ENCODE assay signal across 8 cellular contexts in the genomic region with DNA sequence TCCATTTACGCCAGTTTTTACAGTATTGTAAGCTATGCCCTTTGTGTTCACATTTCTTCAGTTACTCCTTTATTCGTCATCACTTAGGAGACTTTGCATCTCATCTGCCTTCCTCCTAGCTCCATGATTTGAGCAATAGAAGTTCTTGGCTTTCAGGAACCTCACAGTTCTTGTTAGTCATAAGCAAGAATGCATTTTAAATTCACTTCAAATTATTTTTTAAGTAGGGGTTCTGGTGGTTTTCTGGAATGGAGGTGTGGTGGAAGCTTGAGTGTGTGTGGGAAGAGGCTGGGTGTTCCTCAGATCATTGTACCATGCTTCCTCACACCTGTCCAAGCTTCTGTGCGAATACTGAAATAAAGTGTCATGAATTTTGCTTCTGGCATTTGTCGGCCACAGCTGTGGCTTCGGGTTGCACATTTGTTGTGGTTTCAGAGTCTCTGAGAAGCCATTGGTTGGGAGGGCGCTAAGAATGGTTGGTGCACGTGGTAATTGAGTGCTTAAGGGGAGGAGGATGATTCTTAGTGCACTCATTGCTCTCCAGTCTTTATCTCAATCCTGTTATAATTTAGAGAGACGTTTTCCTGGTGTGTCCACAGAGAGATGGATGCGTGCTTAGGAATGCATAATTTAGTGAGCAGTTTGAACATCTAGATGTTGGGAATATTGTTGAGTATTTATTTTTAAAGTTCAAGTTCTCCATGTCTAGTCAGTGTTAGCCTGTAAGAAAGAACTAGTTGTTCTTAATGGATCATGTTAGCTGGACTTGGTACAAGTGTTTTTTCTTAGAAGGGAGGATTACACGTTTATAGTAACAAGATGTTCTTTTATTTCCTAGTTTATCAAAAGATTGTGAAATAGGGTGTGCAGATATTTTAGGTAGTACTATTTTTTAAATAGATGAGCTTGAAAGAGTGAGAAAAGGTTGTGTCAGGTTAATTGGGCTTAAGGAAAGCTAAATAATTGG. TPM values are rescaled to one million over a fixed set of nuclear protein-coding genes. Genes with fewer than 3 reads are reported as not detected.
DNase-seq lines count a peak whose midpoint lies in the region; ATAC-seq and TF ChIP-seq lines count a peak whose summit lies in the region.

No MANE protein-coding gene starts in this region.

- peak overlapping the region; percentile 48 for H3K27ac Mint-ChIP-seq in activated CD8-positive, alpha-beta T cell treated with anti-CD3 and anti-CD28 coated beads for 36 hours

- peak; percentile 77 for ATAC-seq in GM21528 (IDR thresholded peaks at IDR 0.05; ENCODE audit: low FRiP score, unreplicated experiment)
- peak; percentile 91 for ATAC-seq in activated CD8-positive, alpha-beta T cell treated with anti-CD3 and anti-CD28 coated beads for 36 hours
- ATAC-seq in gastrocnemius medialis = peak; percentile 71 to 78

- peaks cover 56% of the 10 kb centered on the region for H3K4me1 Mint-ChIP-seq in activated CD8-positive, alpha-beta T cell treated with anti-CD3 and anti-CD28 coated beads for 36 hours (ENCODE audit: low read depth)

- intact Hi-C loops in activated CD8-positive, alpha-beta T cell treated with anti-CD3 and anti-CD28 coated beads for 36 hours (cut with micrococcal nuclease) = no loop called here
- intact Hi-C loops in gastrocnemius medialis (cut with DNase I; ENCODE audit: low total_unique reads) = loop anchor here (2.0 kb wide), 2 partner anchors 34 to 62 kb away; no protein-coding TSS in a partner anchor

- H3K36me3 Mint-ChIP-seq in activated CD8-positive, alpha-beta T cell treated with anti-CD3 and anti-CD28 coated beads for 36 hours (ENCODE audit: low read depth) = peaks cover 2% of the 10 kb centered on the region

- H3K4me3 Mint-ChIP-seq in activated CD8-positive, alpha-beta T cell treated with anti-CD3 and anti-CD28 coated beads for 36 hours = no peak overlapping the region

- peak; percentile 80 for DNase-seq in GF-D8 (lab: John Stamatoyannopoulos, UW)
- DNase-seq in LNCaP clone FGC (ENCODE audit: low read depth) = peak; percentile 66
- DNase-seq in activated CD8-positive, alpha-beta T cell treated with anti-CD3 and anti-CD28 coated beads for 36 hours = peak; percentile 80
- DNase-seq in fibroblast of peridontal ligament (ENCODE audit: extremely low read depth) = peak; percentile 93
- DNase-seq in gastrocnemius medialis = peak; percentile 91 to 93
- DNase-seq in HuH-7.5 (ENCODE audit: low spot score) = no peak
- DNase-seq in SHP77 (lab: John Stamatoyannopoulos, UW) = no peak

- peaks cover 97 to 100% of the 10 kb centered on the region in 2 donors for H3K4me1 ChIP-seq in gastrocnemius medialis

- in situ Hi-C loops in gastrocnemius medialis (cut with MboI; ENCODE audit: low sequenced_read_pairs in 4 of 4) = loop anchor here in 1 of 4 donors (5.0 kb wide), 1 partner anchor 70 kb away; no protein-coding TSS in a partner anchor

- H3K4me3 ChIP-seq in LNCaP clone FGC (ENCODE audit: low read depth, low read length) (no peak overlapping the region), gastrocnemius medialis (peak overlapping the region in 3 of 4 donors; percentile 29 to 40 (median 39))

- H3K9me3 Mint-ChIP-seq in activated CD8-positive, alpha-beta T cell treated with anti-CD3 and anti-CD28 coated beads for 36 hours = no peaks in the 10 kb centered on the region

- peak overlapping the region; percentile 86 to 96 (median 90) for H3K27ac ChIP-seq in gastrocnemius medialis

- H3K27me3 ChIP-seq in gastrocnemius medialis = no peaks in the 10 kb centered on the region

- peak in 1 of 2 donors; percentile 65 for TF ChIP-seq POLR2A in gastrocnemius medialis (IDR thresholded peaks at IDR 0.05)

- CTCF ChIA-PET in activated CD8-positive, alpha-beta T cell treated with anti-CD3 and anti-CD28 coated beads for 36 hours (lab: Charles Lee) = interaction anchor here (0.8 to 1.4 kb wide), 4 partner anchors 9 to 73 kb away, joined by 3 to 4 read pairs (median 3); no protein-coding TSS in a partner anchor

- POLR2A ChIA-PET in activated CD8-positive, alpha-beta T cell treated with anti-CD3 and anti-CD28 coated beads for 36 hours (lab: Charles Lee) = interaction anchor here (0.6 to 0.8 kb wide), 2 partner anchors 22 to 33 kb away, joined by 3 read pairs; no protein-coding TSS in a partner anchor

- no peak for TF ChIP-seq CTCF in LNCaP clone FGC (IDR thresholded peaks at IDR 0.05; ENCODE audit: control insufficient read depth, extremely low read depth, insufficient read depth)
- no peak for TF ChIP-seq CTCF in activated CD8-positive, alpha-beta T cell treated with anti-CD3 and anti-CD28 coated beads for 36 hours (IDR thresholded peaks at IDR 0.05)
- TF ChIP-seq CTCF in gastrocnemius medialis (IDR thresholded peaks at IDR 0.05 in 4 of 5, conservative IDR thresholded peaks at IDR 0.05 in 1 of 5) = no peak

- no peaks in the 10 kb centered on the region for H3K9me3 ChIP-seq in gastrocnemius medialis

- no peaks in the 10 kb centered on the region for H3K36me3 ChIP-seq in gastrocnemius medialis

- no peaks in the 10 kb centered on the region for H3K27me3 Mint-ChIP-seq in activated CD8-positive, alpha-beta T cell treated with anti-CD3 and anti-CD28 coated beads for 36 hours

RNA-seq across cellular contexts. Expression of a gene that starts 31.9 kb away (rescaled TPM):
- total RNA-seq in activated CD8-positive, alpha-beta T cell treated with anti-CD3 and anti-CD28 coated beads for 36 hours = 1 to 10 TPM; 7.5 to 9.0 TPM
- 100 to 1,000 TPM; 111 to 293 (median 183) TPM for total RNA-seq in gastrocnemius medialis

Comparison
In these comparisons a context has a peak if more than half of its experiments do, and no peak if none do; other contexts are left out.
1. DNase-seq: peak in GF-D8 (single experiment), LNCaP clone FGC (single experiment), activated CD8-positive, alpha-beta T cell treated with anti-CD3 and anti-CD28 coated beads for 36 hours (single experiment), fibroblast of peridontal ligament (single experiment) and gastrocnemius medialis (2 of 2); none in HuH-7.5 (single experiment) and SHP77 (0 of 2).
2. RNA of a gene that starts 31.9 kb away (total RNA-seq): 111 to 293 TPM in gastrocnemius medialis; 7.5 to 9.0 TPM in activated CD8-positive, alpha-beta T cell treated with anti-CD3 and anti-CD28 coated beads for 36 hours; every median in the first group is over 10 times any median in the second.
3. Peak in every context shown above with its lines, with median percentiles within 50 percentile points of each other: ATAC-seq.